Comparison of ENCODE assay signal across 8 cellular contexts in the genomic region with DNA sequence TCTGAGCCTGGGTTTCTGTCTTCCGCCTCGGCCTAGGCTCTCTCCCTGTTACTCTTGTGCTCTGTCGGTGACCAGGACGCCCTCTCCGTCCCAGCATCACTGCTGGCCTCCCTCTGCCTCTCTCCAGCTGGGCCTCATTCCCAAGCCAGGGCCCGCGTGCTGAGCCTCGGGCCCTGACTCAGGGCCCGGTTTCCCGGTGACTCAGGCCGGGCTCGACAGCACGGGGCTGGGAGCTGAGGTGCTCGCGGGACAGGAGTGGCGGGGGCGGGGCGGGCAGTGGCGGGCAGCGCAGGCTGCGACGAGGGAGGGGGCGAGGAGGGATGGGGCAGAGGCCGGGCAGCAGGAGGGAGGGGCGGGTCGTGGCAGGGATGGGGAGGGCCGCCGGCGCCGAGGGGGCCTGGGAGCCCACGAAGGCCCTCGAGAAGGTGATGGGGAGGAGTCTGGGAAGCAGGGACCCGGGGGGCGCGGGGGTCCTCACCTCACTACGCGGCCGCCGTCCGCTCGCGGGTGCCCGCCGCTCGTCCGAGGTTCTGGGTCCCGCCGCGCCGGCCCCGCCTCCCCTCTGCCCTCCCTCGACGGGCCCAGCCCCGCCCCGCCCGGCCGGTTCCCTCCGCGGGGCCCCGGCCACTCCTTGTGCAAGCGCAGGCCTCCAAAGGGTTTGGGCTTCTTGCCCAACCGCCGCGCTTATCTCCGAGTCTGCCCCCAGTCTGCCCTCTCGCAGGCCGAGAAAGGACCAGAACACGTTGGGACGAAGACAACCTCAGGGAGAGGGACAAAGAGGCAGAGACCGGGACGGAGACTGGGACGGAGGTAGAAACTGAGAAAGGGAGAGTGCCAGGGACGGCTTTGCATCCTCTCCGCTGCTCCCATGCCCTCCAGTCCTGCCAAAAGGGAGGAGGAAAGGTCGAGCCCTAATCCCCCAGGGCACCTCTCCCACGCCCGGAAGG. TPM values are rescaled to one million over a fixed set of nuclear protein-coding genes. Genes with fewer than 3 reads are reported as not detected.
DNase-seq lines count a peak whose midpoint lies in the region; ATAC-seq lines count a peak whose summit lies in the region.

A gene with protein sequence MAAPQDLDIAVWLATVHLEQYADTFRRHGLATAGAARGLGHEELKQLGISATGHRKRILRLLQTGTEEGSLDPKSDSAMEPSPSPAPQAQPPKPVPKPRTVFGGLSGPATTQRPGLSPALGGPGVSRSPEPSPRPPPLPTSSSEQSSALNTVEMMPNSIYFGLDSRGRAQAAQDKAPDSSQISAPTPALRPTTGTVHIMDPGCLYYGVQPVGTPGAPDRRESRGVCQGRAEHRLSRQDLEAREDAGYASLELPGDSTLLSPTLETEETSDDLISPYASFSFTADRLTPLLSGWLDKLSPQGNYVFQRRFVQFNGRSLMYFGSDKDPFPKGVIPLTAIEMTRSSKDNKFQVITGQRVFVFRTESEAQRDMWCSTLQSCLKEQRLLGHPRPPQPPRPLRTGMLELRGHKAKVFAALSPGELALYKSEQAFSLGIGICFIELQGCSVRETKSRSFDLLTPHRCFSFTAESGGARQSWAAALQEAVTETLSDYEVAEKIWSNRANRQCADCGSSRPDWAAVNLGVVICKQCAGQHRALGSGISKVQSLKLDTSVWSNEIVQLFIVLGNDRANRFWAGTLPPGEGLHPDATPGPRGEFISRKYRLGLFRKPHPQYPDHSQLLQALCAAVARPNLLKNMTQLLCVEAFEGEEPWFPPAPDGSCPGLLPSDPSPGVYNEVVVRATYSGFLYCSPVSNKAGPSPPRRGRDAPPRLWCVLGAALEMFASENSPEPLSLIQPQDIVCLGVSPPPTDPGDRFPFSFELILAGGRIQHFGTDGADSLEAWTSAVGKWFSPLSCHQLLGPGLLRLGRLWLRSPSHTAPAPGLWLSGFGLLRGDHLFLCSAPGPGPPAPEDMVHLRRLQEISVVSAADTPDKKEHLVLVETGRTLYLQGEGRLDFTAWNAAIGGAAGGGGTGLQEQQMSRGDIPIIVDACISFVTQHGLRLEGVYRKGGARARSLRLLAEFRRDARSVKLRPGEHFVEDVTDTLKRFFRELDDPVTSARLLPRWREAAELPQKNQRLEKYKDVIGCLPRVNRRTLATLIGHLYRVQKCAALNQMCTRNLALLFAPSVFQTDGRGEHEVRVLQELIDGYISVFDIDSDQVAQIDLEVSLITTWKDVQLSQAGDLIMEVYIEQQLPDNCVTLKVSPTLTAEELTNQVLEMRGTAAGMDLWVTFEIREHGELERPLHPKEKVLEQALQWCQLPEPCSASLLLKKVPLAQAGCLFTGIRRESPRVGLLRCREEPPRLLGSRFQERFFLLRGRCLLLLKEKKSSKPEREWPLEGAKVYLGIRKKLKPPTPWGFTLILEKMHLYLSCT (N-terminal part only) (minus strand): TSS at position 536 of the 947 bp plus-strand sequence. CDS start 1,744 bp downstream, outside the sequence.

- peak within 1 kb of the TSS; percentile 81 for H3K27ac Mint-ChIP-seq in stimulated activated naive CD8-positive, alpha-beta T cell treated with anti-CD3 and anti-CD28 coated beads, Interleukin-15, Interleukin-2, amounts not matched to agents 100 ng/mL and 50 ng/mL, for 24 hours

- peak within 1 kb of the TSS; percentile 98 for H3K9ac ChIP-seq in mesendoderm (ENCODE audit: low read length)

- peak within 1 kb of the TSS; percentile 60 for H3K4me3 ChIP-seq in mesendoderm (ENCODE audit: low read length)

- H4K8ac ChIP-seq in mesendoderm (ENCODE audit: low read depth, low read length), result no peak within 1 kb of the TSS

- H3K27me3 ChIP-seq in mesendoderm (ENCODE audit: insufficient read depth, low read length, poor library complexity), result no peaks in the 10 kb centered on the region

- H3K4me1 Mint-ChIP-seq in stimulated activated naive CD8-positive, alpha-beta T cell treated with anti-CD3 and anti-CD28 coated beads, Interleukin-15, Interleukin-2, amounts not matched to agents 100 ng/mL and 50 ng/mL, for 24 hours (ENCODE audit: low read depth), result peaks cover 29% of the 10 kb centered on the region

- H3K4me3 Mint-ChIP-seq in stimulated activated naive CD8-positive, alpha-beta T cell treated with anti-CD3 and anti-CD28 coated beads, Interleukin-15, Interleukin-2, amounts not matched to agents 100 ng/mL and 50 ng/mL, for 24 hours, result peak within 1 kb of the TSS; percentile 78

- peaks cover 2% of the 10 kb centered on the region for H3K79me1 ChIP-seq in mesendoderm (ENCODE audit: low read length)

- no CpG with 5 or more reads among the region's 77 CpGs for WGBS in mesendoderm (ENCODE audit: extremely low coverage, insufficient coverage, low lambda C conversion rate)

- no peak for ATAC-seq in HG02571 (IDR thresholded peaks at IDR 0.05; ENCODE audit: unreplicated experiment)

- peak; percentile 20 for DNase-seq in GDM1 (lab: John Stamatoyannopoulos, UW)
- peak; percentile 8 for DNase-seq in NCI-H2227 treated with DMSO at 0.1 percent for 48 hours (lab: John Stamatoyannopoulos, UW)
- DNase-seq in activated T-cell treated with anti-CD3 and anti-CD28 coated beads, Interleukin-2, amount 50 U/mL, for 1 hour, result peak; percentile 53
- peak; percentile 27 for DNase-seq in epithelial cell of prostate (ENCODE audit: low read depth, low spot score)
- DNase-seq in mesendoderm, result peak; percentile 89
- DNase-seq in SK-N-DZ (ENCODE audit: low spot score), result no peak

- peak within 1 kb of the TSS; percentile 98 for H3K56ac ChIP-seq in mesendoderm (ENCODE audit: low read length)

- H3K36me3 Mint-ChIP-seq in stimulated activated naive CD8-positive, alpha-beta T cell treated with anti-CD3 and anti-CD28 coated beads, Interleukin-15, Interleukin-2, amounts not matched to agents 100 ng/mL and 50 ng/mL, for 24 hours (ENCODE audit: low read depth), result no peaks in the 10 kb centered on the region

- peak within 1 kb of the TSS; percentile 42 for H4K5ac ChIP-seq in mesendoderm (ENCODE audit: low read length)

- H3K4me1 ChIP-seq in mesendoderm (ENCODE audit: control insufficient read depth, low read depth, low read length), result peaks cover 14% of the 10 kb centered on the region

- H2AK5ac ChIP-seq in mesendoderm (ENCODE audit: low read length), result peak within 1 kb of the TSS; percentile 90

- peaks cover 5% of the 10 kb centered on the region for H3K79me2 ChIP-seq in mesendoderm (ENCODE audit: control insufficient read depth, insufficient read depth, low read length)

- peak within 1 kb of the TSS; percentile 97 for H2BK5ac ChIP-seq in mesendoderm (ENCODE audit: low read length)

- no peaks in the 10 kb centered on the region for H3K27me3 Mint-ChIP-seq in stimulated activated naive CD8-positive, alpha-beta T cell treated with anti-CD3 and anti-CD28 coated beads, Interleukin-15, Interleukin-2, amounts not matched to agents 100 ng/mL and 50 ng/mL, for 24 hours

- H3K4me2 ChIP-seq in mesendoderm (ENCODE audit: low read length), result peak within 1 kb of the TSS; percentile 70

- H3K27ac ChIP-seq in epithelial cell of prostate (peak within 1 kb of the TSS; percentile 80), mesendoderm (ENCODE audit: low read depth, low read length) (peak within 1 kb of the TSS; percentile 93)

- peak within 1 kb of the TSS; percentile 46 for H2BK120ac ChIP-seq in mesendoderm (ENCODE audit: low read depth, low read length)

- peak within 1 kb of the TSS; percentile 45 for H2BK15ac ChIP-seq in mesendoderm (replicated peaks; ENCODE audit: low read depth)

- no peaks in the 10 kb centered on the region for H3K9me3 Mint-ChIP-seq in stimulated activated naive CD8-positive, alpha-beta T cell treated with anti-CD3 and anti-CD28 coated beads, Interleukin-15, Interleukin-2, amounts not matched to agents 100 ng/mL and 50 ng/mL, for 24 hours

- H3K4ac ChIP-seq in mesendoderm (ENCODE audit: low read depth, low read length), result peak within 1 kb of the TSS; percentile 98

- peak within 1 kb of the TSS; percentile 95 for H3K23ac ChIP-seq in mesendoderm (ENCODE audit: low read length)

- H3K36me3 ChIP-seq in mesendoderm (ENCODE audit: control insufficient read depth, insufficient read depth, low read length), result no peaks in the 10 kb centered on the region

- H3K18ac ChIP-seq in mesendoderm (ENCODE audit: low read length), result peak within 1 kb of the TSS; percentile 96

RNA-seq across cellular contexts. Expression of the gene that starts here (rescaled TPM):
- 8.7 TPM for polyA plus RNA-seq in mesendoderm (2013, experiment 1 of 2)
- 8.7 TPM for polyA plus RNA-seq in mesendoderm (2013, experiment 2 of 2)
- polyA plus RNA-seq in SK-N-DZ (2014; cell fraction: cytosol; rRNA removed), result 0.20 and 0.63 TPM in 2 replicates
- polyA plus RNA-seq in SK-N-DZ (2014; cell fraction: nucleus; rRNA removed), result 1.3 and 1.4 TPM in 2 replicates
